ENCODE assay signal across 1 cellular context in genomic region chr12:124849382-124849781, GRCh38.
TF ChIP-seq lines count a peak whose summit lies in the region.

No MANE protein-coding gene starts in this region.

TF ChIP-seq in HepG2, 621 proteins besides CTCF, POLR2A, EP300 and RAD21:
- TF ChIP-seq ZNF687 (CRISPR knock-in tag; IDR thresholded peaks at IDR 0.05): peak; percentile 14
- no peak for TF ChIP-seq STAT6 (CRISPR knock-in tag; IDR thresholded peaks at IDR 0.05; ENCODE audit: borderline replicate concordance)
